Comparison of ENCODE assay signal across 8 cellular contexts in genomic region chr17:20698463-20699206, GRCh38.
DNase-seq lines count a peak whose midpoint lies in the region; ATAC-seq, FAIRE-seq and TF ChIP-seq lines count a peak whose summit lies in the region.
"Not testable (repeated sequence)": the region's sequence is repeated elsewhere in the genome, so short reads cannot be mapped to it uniquely, and the experiment has no call there.

No MANE protein-coding gene starts in this region.

- not testable (repeated sequence) for H3K36me3 ChIP-seq in Peyer's patch, upper lobe of right lung

- FAIRE-seq in GM18507 (lab: Jason Lieb, UNC) = peak; percentile 61

- H3K9me3 Mint-ChIP-seq in activated T-cell treated with anti-CD3 and anti-CD28 coated beads, Interleukin-2, amount 50 U/mL, for 72 hours = not testable (repeated sequence)

- DNase-seq in GM18507 (ENCODE audit: extremely low spot score, insufficient read length, low read depth); upper lobe of right lung: not testable (repeated sequence)
- peak in 2 of 3 donors; percentile 29 to 69 for DNase-seq in Peyer's patch
- DNase-seq in activated T-cell treated with anti-CD3 and anti-CD28 coated beads, Interleukin-2, amount 50 U/mL, for 72 hours = peak; percentile 7 to 13
- DNase-seq in left colon = peak; percentile 5 to 38

- intact Hi-C loops in left colon (cut with DNase I, micrococcal nuclease); upper lobe of right lung (cut with DNase I): not testable (repeated sequence)

- H3K27ac Mint-ChIP-seq in activated T-cell treated with anti-CD3 and anti-CD28 coated beads, Interleukin-2, amount 50 U/mL, for 72 hours = peak overlapping the region; percentile 82

- H3K27me3 ChIP-seq in Peyer's patch, upper lobe of right lung: not testable (repeated sequence)

- peak overlapping the region in 1 of 4 donors; percentile 8 for H3K4me3 ChIP-seq in Peyer's patch
- H3K4me3 ChIP-seq in upper lobe of right lung = not testable (repeated sequence)

- ATAC-seq in GM21367 (IDR thresholded peaks at IDR 0.05; ENCODE audit: unreplicated experiment) (peak; percentile 83), HG02943 (IDR thresholded peaks at IDR 0.05; ENCODE audit: low read depth, unreplicated experiment) (peak; percentile 91), HG03571 (IDR thresholded peaks at IDR 0.05; ENCODE audit: unreplicated experiment) (peak; percentile 86), left colon (peak; percentile 99), upper lobe of right lung (peak; percentile 95)
- peak; percentile 77 to 78 for ATAC-seq in activated T-cell treated with anti-CD3 and anti-CD28 coated beads, Interleukin-2, amount 50 U/mL, for 72 hours (replicated peaks in 1 of 2)

- H3K27me3 Mint-ChIP-seq in activated T-cell treated with anti-CD3 and anti-CD28 coated beads, Interleukin-2, amount 50 U/mL, for 72 hours (ENCODE audit: low read depth) = not testable (repeated sequence)

- not testable (repeated sequence) for H3K9me3 ChIP-seq in Peyer's patch, upper lobe of right lung

- peak overlapping the region; percentile 64 to 75 for H3K4me3 Mint-ChIP-seq in activated T-cell treated with anti-CD3 and anti-CD28 coated beads, Interleukin-2, amount 50 U/mL, for 72 hours

- peak overlapping the region in 3 of 4 donors; percentile 46 to 58 (median 55) for H3K27ac ChIP-seq in Peyer's patch
- H3K27ac ChIP-seq in upper lobe of right lung = not testable (repeated sequence)

- peaks cover 21% of the 10 kb centered on the region for H3K4me1 Mint-ChIP-seq in activated T-cell treated with anti-CD3 and anti-CD28 coated beads, Interleukin-2, amount 50 U/mL, for 72 hours (ENCODE audit: low read depth)

- not testable (repeated sequence) for H3K36me3 Mint-ChIP-seq in activated T-cell treated with anti-CD3 and anti-CD28 coated beads, Interleukin-2, amount 50 U/mL, for 72 hours (ENCODE audit: insufficient read depth in 2 of 2)

- TF ChIP-seq POLR2A in Peyer's patch (IDR thresholded peaks at IDR 0.05) = not testable (repeated sequence)

- TF ChIP-seq CTCF in Peyer's patch (IDR thresholded peaks at IDR 0.05); upper lobe of right lung (IDR thresholded peaks at IDR 0.05): not testable (repeated sequence)

- H3K4me1 ChIP-seq in Peyer's patch, upper lobe of right lung: not testable (repeated sequence)
